Comparison of ENCODE assay signal across 27 cellular contexts in genomic region chr6:11929451-11929850, GRCh38.
"Had no signal": no experiment of that assay in that cellular context is flagged by ENCODE, and none has a peak within 500 bp of the region (broad histone marks: within the 10 kb centered on the region; RNA-seq: fewer than 3 reads in every experiment).

No MANE protein-coding gene starts in this region.

- H3K27me3 ChIP-seq: adrenal gland, esophagus muscularis mucosa, neural progenitor cell, sigmoid colon, testis had no signal

- ATAC-seq: activated CD8-positive, alpha-beta T cell treated with anti-CD3 and anti-CD28 coated beads, Interleukin-2, amount 10 ng/mL, durations not matched to agents 7 days and 5 days; heart right ventricle; left lobe of liver; lower lobe of right lung; naive thymus-derived CD4-positive, alpha-beta T cell had no signal

- H3K36me3 Mint-ChIP-seq: activated naive CD8-positive, alpha-beta T cell; naive thymus-derived CD4-positive, alpha-beta T cell; neural progenitor cell had no signal

- H3K4me1 ChIP-seq: adrenal gland, esophagus muscularis mucosa, heart right ventricle, lower lobe of right lung, neural progenitor cell, sigmoid colon, testis had no signal

- H3K36me3 ChIP-seq: adrenal gland, esophagus muscularis mucosa, heart right ventricle, lower lobe of right lung, neural progenitor cell, sigmoid colon, WERI-Rb-1 had no signal

- H3K9me3 Mint-ChIP-seq: central memory CD8-positive, alpha-beta T cell; naive thymus-derived CD4-positive, alpha-beta T cell had no signal

- H3K4me1 Mint-ChIP-seq: central memory CD8-positive, alpha-beta T cell had no signal

- H3K4me3 Mint-ChIP-seq: activated CD8-positive, alpha-beta T cell treated with anti-CD3 and anti-CD28 coated beads, Interleukin-2, amount 10 ng/mL, durations not matched to agents 7 days and 5 days; activated naive CD8-positive, alpha-beta T cell; central memory CD8-positive, alpha-beta T cell; naive thymus-derived CD4-positive, alpha-beta T cell; neural progenitor cell had no signal

- H3K27ac ChIP-seq: adrenal gland, esophagus muscularis mucosa, heart right ventricle, lower lobe of right lung, neural progenitor cell, sigmoid colon, testis, WERI-Rb-1 had no signal

- FAIRE-seq: astrocyte, colon, kidney had no signal

- H3K27me3 Mint-ChIP-seq: activated naive CD8-positive, alpha-beta T cell had no signal

- H3K4me3 ChIP-seq: adrenal gland, esophagus muscularis mucosa, heart right ventricle, lower lobe of right lung, neural progenitor cell, sigmoid colon, smooth muscle cell, testis had no signal

- H3K9me3 ChIP-seq: adrenal gland, esophagus muscularis mucosa, heart right ventricle, lower lobe of right lung, sigmoid colon, testis had no signal

- DNase-seq: activated CD4-positive, alpha-beta T cell treated with anti-CD3 and anti-CD28 coated beads, Interleukin-2, amount 50 U/mL, for 1 hour; activated CD4-positive, CD25-positive, alpha-beta regulatory T cell treated with anti-CD3 and anti-CD28 coated beads, Interleukin-2, amount 50 U/mL, for 72 hours; activated CD8-positive, alpha-beta T cell treated with anti-CD3 and anti-CD28 coated beads, Interleukin-2, amount 10 ng/mL, durations not matched to agents 7 days and 5 days; activated gamma-delta T cell treated with Interleukin-2 at 50 U/mL for 16 hours; adrenal gland; effector memory CD4-positive, alpha-beta T cell; heart right ventricle; kidney; lower lobe of right lung; naive thymus-derived CD4-positive, alpha-beta T cell; retina; sigmoid colon; stimulated activated CD4-positive, alpha-beta T cell treated with anti-CD3 and anti-CD28 coated beads, Interleukin-15, amount 100 ng/mL, for 24 hours; stimulated activated naive CD4-positive, alpha-beta T cell; T-helper 2 cell; testis; trophoblast cell; WERI-Rb-1 had no signal

- H3K27ac Mint-ChIP-seq: activated CD8-positive, alpha-beta T cell treated with anti-CD3 and anti-CD28 coated beads, Interleukin-2, amount 10 ng/mL, durations not matched to agents 7 days and 5 days; activated naive CD8-positive, alpha-beta T cell; naive thymus-derived CD4-positive, alpha-beta T cell; neural progenitor cell; progenitor cell of endocrine pancreas had no signal
